ENCODE assay signal across 11 cellular contexts in the genomic region with DNA sequence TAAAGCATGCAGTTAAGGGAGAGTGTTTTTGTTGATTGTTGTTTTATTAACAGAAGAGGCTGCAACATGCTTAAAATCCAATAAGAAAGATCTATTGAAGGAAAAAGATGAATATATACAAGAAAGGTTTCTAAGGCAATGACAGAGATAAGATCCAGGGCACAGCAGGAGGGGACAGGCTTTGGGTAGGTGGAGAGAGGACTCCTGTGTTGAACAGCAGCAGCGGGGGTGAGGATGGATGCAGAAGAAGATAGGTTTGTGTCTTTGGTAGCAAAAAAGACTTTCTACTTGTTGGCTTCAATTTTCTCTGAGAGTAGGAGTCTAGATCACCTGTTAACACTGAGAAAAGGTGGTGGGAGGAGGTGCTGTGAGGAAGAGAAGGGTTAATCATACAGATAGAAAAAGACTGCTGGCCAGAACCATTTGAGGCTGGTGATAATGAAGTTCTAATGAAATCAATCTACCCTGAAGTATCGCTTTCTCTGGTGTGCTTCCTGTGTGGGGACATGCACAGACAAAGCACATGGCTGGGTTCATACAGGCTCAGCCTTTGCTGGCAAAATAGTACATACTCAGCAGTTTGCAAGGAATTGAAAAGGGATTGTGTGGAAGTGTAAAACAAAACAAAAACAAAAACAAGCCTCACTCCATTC. TPM values are rescaled to one million over a fixed set of nuclear protein-coding genes. Genes with fewer than 3 reads are reported as not detected.
DNase-seq lines count a peak whose midpoint lies in the region; ATAC-seq, FAIRE-seq and TF ChIP-seq lines count a peak whose summit lies in the region.
"Had no signal": no experiment of that assay in that cellular context is flagged by ENCODE, and none has a peak within 500 bp of the region (broad histone marks: within the 10 kb centered on the region; RNA-seq: fewer than 3 reads in every experiment).

No MANE protein-coding gene starts in this region.

- H3K18ac ChIP-seq in IMR-90 (ENCODE audit: low read depth, low read length) = peak overlapping the region; percentile 58; the same call in 1 of the 2 replicates

- no peak overlapping the region for H2BK15ac ChIP-seq in IMR-90 (ENCODE audit: low read depth, low read length)

- no peak overlapping the region for H2BK120ac ChIP-seq in IMR-90 (ENCODE audit: low read depth, low read length)

- TF ChIP-seq POLR2A in IMR-90 (IDR thresholded peaks at IDR 0.05; ENCODE audit: low read depth, low read length) (no peak), HepG2 (IDR thresholded peaks at IDR 0.05; ENCODE audit: insufficient read depth in 1 of 2, low read depth in 2 of 2, low read length in 2 of 2) (no peak)

- H3K27me3 Mint-ChIP-seq in GM23338 (ENCODE audit: insufficient read depth, low read depth, poor library complexity) = peaks cover 1% of the 10 kb centered on the region

- no peak overlapping the region for H3K9ac ChIP-seq in IMR-90 (ENCODE audit: low read depth, low read length)
- no peak overlapping the region for H3K9ac ChIP-seq in HepG2 (ENCODE audit: insufficient read depth, low read depth, low read length)
- no peak overlapping the region for H3K9ac ChIP-seq in Karpas-422 (ENCODE audit: low read length)

- no peak for DNase-seq in GM23338 (ENCODE audit: low spot score)
- no peak for DNase-seq in IMR-90
- no peak for DNase-seq in HepG2 (ENCODE audit: low spot score)
- no peak for DNase-seq in Karpas-422
- DNase-seq in NCI-H1092 (lab: John Stamatoyannopoulos, UW) = no peak
- DNase-seq in effector CD8-positive, alpha-beta T cell (lab: John Stamatoyannopoulos, UW) = no peak
- DNase-seq in inferior parietal cortex (ENCODE audit: extremely low spot score) = no peak
- DNase-seq: activated effector memory CD4-positive, alpha-beta T cell treated with anti-CD3 and anti-CD28 coated beads, Interleukin-2, amount 50 U/mL, for 16 hours; heart left ventricle; NCI-H774 had no signal

- H2BK20ac ChIP-seq in IMR-90 (ENCODE audit: low read depth, low read length) = no peak overlapping the region

- H3K4me2 ChIP-seq in GM23338 (no peak overlapping the region), IMR-90 (ENCODE audit: low read depth, low read length) (no peak overlapping the region), HepG2 (ENCODE audit: low read depth, low read length) (no peak overlapping the region), Karpas-422 (ENCODE audit: low read depth, low read length, poor library complexity, severe bottlenecking) (no peak overlapping the region)

- H3K27ac Mint-ChIP-seq in GM23338 = peak overlapping the region; percentile 72

- ATAC-seq in GM18870 (IDR thresholded peaks at IDR 0.05; ENCODE audit: unreplicated experiment) = peak; percentile 91
- ATAC-seq in GM23338 = no peak
- 0 out of 2 replicates have a peak, but pooled peaks have one; percentile 16 for ATAC-seq in IMR-90 (ENCODE audit: low read depth)
- no peak for ATAC-seq in HepG2

- no peaks in the 10 kb centered on the region for H3K27me3 ChIP-seq in GM23338 (ENCODE audit: insufficient read depth)
- H3K27me3 ChIP-seq in IMR-90 (ENCODE audit: control insufficient read depth, insufficient read depth, low read length) = no peaks in the 10 kb centered on the region
- H3K27me3 ChIP-seq in HepG2 (ENCODE audit: control insufficient read depth in 1 of 2, insufficient read depth in 2 of 2, low read length in 2 of 2) = no peaks in the 10 kb centered on the region
- H3K27me3 ChIP-seq in Karpas-422 (ENCODE audit: low read length) = no peaks in the 10 kb centered on the region
- H3K27me3 ChIP-seq: heart left ventricle had no signal

- peaks cover 57 to 78% of the 10 kb centered on the region in 2 experiments for H3K79me1 ChIP-seq in IMR-90 (ENCODE audit: low read depth in 1 of 2, low read length in 2 of 2)

- FAIRE-seq in HepG2 (lab: Jason Lieb, UNC) = no peak

- peaks cover 34% of the 10 kb centered on the region for H3K79me2 ChIP-seq in GM23338 (replicated peaks; ENCODE audit: insufficient read depth)
- no peaks in the 10 kb centered on the region for H3K79me2 ChIP-seq in HepG2 (ENCODE audit: insufficient read depth, low read length)
- H3K79me2 ChIP-seq in Karpas-422 (ENCODE audit: low read length) = no peaks in the 10 kb centered on the region

- WGBS in IMR-90 (ENCODE audit: extremely low coverage in 2 of 2, insufficient read length in 1 of 2), 2 experiments = no CpG with 5 or more reads among the region's 2 CpGs
- 99% methylated on average over 2 of the region's 2 CpGs for WGBS in HepG2 (ENCODE audit: low lambda C conversion rate)

- no TSS peak for BruUV-seq in IMR-90 (replicated peaks; lab: Mats Ljungman, UMichigan)
- no TSS peak for BruUV-seq in HepG2 (replicated peaks; lab: Mats Ljungman, UMichigan)

- no peaks in the 10 kb centered on the region for H3F3A ChIP-seq in GM23338 (replicated peaks; ENCODE audit: low read depth)

- H3K14ac ChIP-seq in IMR-90 (replicated peaks; ENCODE audit: low read depth, low read length) = no peak overlapping the region; the same call in 1 of the 2 replicates

- no peaks in the 10 kb centered on the region for H3K36me3 Mint-ChIP-seq in GM23338 (ENCODE audit: low read depth)

- intact Hi-C loops in IMR-90 (cut with micrococcal nuclease) (no loop called here), HepG2 (cut with micrococcal nuclease; ENCODE audit: unreplicated experiment) (no loop called here)

- H4K20me1 ChIP-seq in GM23338 (replicated peaks; ENCODE audit: insufficient read depth) = 0 out of 2 replicates have a peak, but pooled peaks cover 7% of the 10 kb centered on the region
- peaks cover 14% of the 10 kb centered on the region for H4K20me1 ChIP-seq in IMR-90 (ENCODE audit: insufficient read depth, low read length)
- H4K20me1 ChIP-seq in HepG2 (ENCODE audit: insufficient read depth, low read length) = no peaks in the 10 kb centered on the region
- H4K20me1 ChIP-seq in Karpas-422 (ENCODE audit: insufficient read depth, low read depth, low read length) = no peaks in the 10 kb centered on the region

- H3K9me1 ChIP-seq in IMR-90 (ENCODE audit: insufficient read depth, low read length) = peaks cover 11% of the 10 kb centered on the region

- H2AFZ ChIP-seq in GM23338 = no peak overlapping the region
- no peak overlapping the region for H2AFZ ChIP-seq in IMR-90 (replicated peaks; ENCODE audit: low read length, poor library complexity)
- H2AFZ ChIP-seq in HepG2 (ENCODE audit: low read length) = no peak overlapping the region
- H2AFZ ChIP-seq in Karpas-422 (ENCODE audit: low read length) = no peak overlapping the region

- peak overlapping the region; percentile 9 for H2BK5ac ChIP-seq in IMR-90 (ENCODE audit: low read depth, low read length, poor library complexity, severe bottlenecking)

- no peak overlapping the region for H3K4me3 ChIP-seq in GM23338
- no peak overlapping the region for H3K4me3 ChIP-seq in IMR-90 (ENCODE audit: insufficient read depth, low read depth, low read length)
- H3K4me3 ChIP-seq in HepG2 (replicated peaks in 1 of 3; ENCODE audit: insufficient read depth in 1 of 3, low read depth in 2 of 3, low read length in 3 of 3) = no peak overlapping the region
- no peak overlapping the region for H3K4me3 ChIP-seq in Karpas-422 (ENCODE audit: low read length)
- H3K4me3 ChIP-seq: heart left ventricle had no signal

- H3K27ac ChIP-seq in GM23338 (ENCODE audit: low read depth) (peak overlapping the region; percentile 43; the same call in 1 of the 2 replicates), IMR-90 (ENCODE audit: insufficient read depth, low read length) (no peak overlapping the region; the same call in 1 of the 2 replicates), HepG2 (ENCODE audit: extremely low read length, insufficient read depth, low read length) (no peak overlapping the region), Karpas-422 (ENCODE audit: low read length) (no peak overlapping the region)

- H2AK5ac ChIP-seq in IMR-90 (ENCODE audit: low read depth, low read length) = no peak overlapping the region

- POLR2A ChIA-PET in IMR-90 (lab: Charles Lee; ENCODE audit: unreplicated experiment) = no interaction called here
- POLR2A ChIA-PET in HepG2 (lab: Yijun Ruan, JAX) = no interaction called here

- TF ChIP-seq CTCF in GM23338 (conservative IDR thresholded peaks at IDR 0.05; ENCODE audit: low read depth in 2 of 2) = no peak
- no peak for TF ChIP-seq CTCF in IMR-90 (conservative IDR thresholded peaks at IDR 0.05; ENCODE audit: low read depth, low read length)
- no peak for TF ChIP-seq CTCF in HepG2 (CRISPR knock-in tag; IDR thresholded peaks at IDR 0.05)

- H3K4me1 ChIP-seq in GM23338 (ENCODE audit: insufficient read depth) = peaks cover 28% of the 10 kb centered on the region
- peaks cover 10% of the 10 kb centered on the region for H3K4me1 ChIP-seq in IMR-90 (ENCODE audit: control insufficient read depth, insufficient read depth, low read length)
- H3K4me1 ChIP-seq in HepG2 (ENCODE audit: insufficient read depth, low read length) = peaks cover 29% of the 10 kb centered on the region
- H3K4me1 ChIP-seq in Karpas-422 (ENCODE audit: low read length) = no peaks in the 10 kb centered on the region

- peak overlapping the region; percentile 6; the same call in 1 of the 2 replicates for H3K23ac ChIP-seq in IMR-90 (ENCODE audit: low read depth, low read length)

- H3K9me3 Mint-ChIP-seq in GM23338 = no peaks in the 10 kb centered on the region; the same call in 2 of the 3 replicates

- TF ChIP-seq RAD21 in IMR-90 (IDR thresholded peaks at IDR 0.05; ENCODE audit: low read length) = no peak
- no peak for TF ChIP-seq RAD21 in HepG2 (CRISPR knock-in tag; IDR thresholded peaks at IDR 0.05)

- dilution Hi-C loops in IMR-90 (cut with HindIII; ENCODE audit: low sequenced_read_pairs, unreplicated experiment) = no loop called here

- H3K36me3 ChIP-seq in GM23338 (ENCODE audit: insufficient read depth) (no peaks in the 10 kb centered on the region), IMR-90 (ENCODE audit: control insufficient read depth, insufficient read depth, low read length) (peaks cover 4% of the 10 kb centered on the region), HepG2 (replicated peaks in 1 of 2; ENCODE audit: control insufficient read depth in 1 of 2, insufficient read depth in 2 of 2, low read length in 2 of 2) (no peaks in the 10 kb centered on the region; a peak in 1 of 5 replicates), Karpas-422 (ENCODE audit: insufficient read depth, low read length) (no peaks in the 10 kb centered on the region)
- H3K36me3 ChIP-seq: heart left ventricle had no signal

- H4K91ac ChIP-seq in IMR-90 (ENCODE audit: insufficient read depth, low read depth, low read length) = no peak overlapping the region

- in situ Hi-C loops in IMR-90 (cut with MboI; ENCODE audit: low sequenced_read_pairs) = no loop called here
- in situ Hi-C loops in HepG2 (cut with HindIII; ENCODE audit: extremely low pct_ligation_motif_present, low pct_unique_long_range_greater_than_20kb) = no loop called here

- H3K9me3 ChIP-seq in IMR-90 (ENCODE audit: control insufficient read depth, insufficient read depth, low read length) (no peaks in the 10 kb centered on the region), HepG2 (ENCODE audit: low read length) (no peaks in the 10 kb centered on the region), Karpas-422 (ENCODE audit: low read length) (no peaks in the 10 kb centered on the region)
- H3K9me3 ChIP-seq: heart left ventricle had no signal

- TF ChIP-seq EP300 in HepG2 (IDR thresholded peaks at IDR 0.05; ENCODE audit: low read depth in 2 of 2, low read length in 2 of 2) (no peak), HepG2 (CRISPR knock-in tag; IDR thresholded peaks at IDR 0.05; ENCODE audit: borderline replicate concordance) (no peak)

- H2AK9ac ChIP-seq in IMR-90 (replicated peaks; ENCODE audit: low read depth, low read length, poor library complexity) = no peak overlapping the region

- peak overlapping the region; percentile 74 for H4K5ac ChIP-seq in IMR-90 (ENCODE audit: low read depth, low read length)

- no peak overlapping the region for H3K56ac ChIP-seq in IMR-90 (ENCODE audit: extremely low read depth, insufficient read depth, low read length)

- H3K9me2 ChIP-seq in GM23338 (ENCODE audit: insufficient read depth) = no peaks in the 10 kb centered on the region
- no peaks in the 10 kb centered on the region for H3K9me2 ChIP-seq in Karpas-422 (replicated peaks; ENCODE audit: insufficient read depth, low read length)

- CTCF ChIA-PET in IMR-90 (lab: Yijun Ruan, JAX) = no interaction called here
- CTCF ChIA-PET in HepG2 (lab: Yijun Ruan, JAX; ENCODE audit: low intra/inter-chr PET ratio, low total read pairs) = no interaction called here

- H3K4me3 Mint-ChIP-seq in GM23338 = no peak overlapping the region

- peaks cover 38% of the 10 kb centered on the region for H3K4me1 Mint-ChIP-seq in GM23338

- no peak overlapping the region for H3K4ac ChIP-seq in IMR-90 (ENCODE audit: low read depth, low read length)

- H4K8ac ChIP-seq in IMR-90 (ENCODE audit: low read depth in 2 of 2, low read length in 2 of 2) = no peak overlapping the region

RNA-seq across cellular contexts. Expression of a gene that starts 17.2 kb away (rescaled TPM):
- 159 and 188 TPM in 2 replicates for total RNA-seq in GM23338 (2014; rRNA removed; shearing (Covaris generic))
- polyA plus RNA-seq in GM23338 (2016; fragmentation: Nextera tagmentation; extraction: Ambion mirVana) (59.6 and 88.7 TPM in 2 replicates), IMR-90 (2012; rRNA removed) (80.7 and 97.7 TPM in 2 replicates), HepG2 (2011; rRNA removed) (64.4 and 77.2 TPM in 2 replicates)
- total RNA-seq in IMR-90 (2012; rRNA removed) (452 and 544 TPM in 2 replicates), HepG2 (2016; rRNA removed; fragmentation: Illumina TruSeq; extraction: Trizol) (61.7 and 89.0 TPM in 2 replicates)
- polyA plus RNA-seq in IMR-90 (2012; cell fraction: cytosol; rRNA removed) = 12.6 and 26.5 TPM in 2 replicates
- polyA plus RNA-seq in IMR-90 (2012; cell fraction: nucleus; rRNA removed; ENCODE audit: low replicate concordance) = 183 and 380 TPM in 2 replicates
- 6.5 and 7.8 TPM in 2 replicates for total RNA-seq in HepG2 (2016; cell fraction: cytosol; rRNA removed; fragmentation: Illumina TruSeq; extraction: Trizol; ENCODE audit: low read depth)
- total RNA-seq in HepG2 (2016; cell fraction: insoluble cytoplasmic fraction; rRNA removed; fragmentation: Illumina TruSeq; extraction: Trizol) = 56.6 and 87.8 TPM in 2 replicates
- total RNA-seq in HepG2 (2016; cell fraction: membrane; rRNA removed; fragmentation: Illumina TruSeq; extraction: Trizol) = 14.8 and 16.7 TPM in 2 replicates
- total RNA-seq in HepG2 (2016; cell fraction: nucleus; rRNA removed; fragmentation: Illumina TruSeq; extraction: Trizol) = 273 and 289 TPM in 2 replicates
- polyA plus RNA-seq in HepG2 (2011; cell fraction: cytosol; rRNA removed) = 23.8 and 26.1 TPM in 2 replicates
- 197 and 231 TPM in 2 replicates for polyA plus RNA-seq in HepG2 (2011; cell fraction: nucleus; rRNA removed)
- polyA plus RNA-seq in HepG2 (2012) = 75.4 and 77.7 TPM in 2 replicates
- polyA plus RNA-seq in HepG2 (2016; cell fraction: cytosol; fragmentation: Illumina TruSeq; extraction: Trizol; ENCODE audit: low read depth) = 2.7 and 2.9 TPM in 2 replicates
- polyA plus RNA-seq in HepG2 (2016; cell fraction: insoluble cytoplasmic fraction; fragmentation: Illumina TruSeq; extraction: Trizol; ENCODE audit: low read depth) = 38.0 and 39.9 TPM in 2 replicates
- polyA plus RNA-seq in HepG2 (2016; cell fraction: membrane; fragmentation: Illumina TruSeq; extraction: Trizol; ENCODE audit: low read depth) = 5.4 and 7.5 TPM in 2 replicates
- 155 and 164 TPM in 2 replicates for polyA plus RNA-seq in HepG2 (2016; cell fraction: nucleus; fragmentation: Illumina TruSeq; extraction: Trizol; ENCODE audit: insufficient read depth, low read depth)
- 62.4 and 124 TPM in 2 replicates for polyA minus RNA-seq in HepG2 (2011; rRNA and poly(A)+ RNA removed; ENCODE audit: low replicate concordance)
- polyA minus RNA-seq in HepG2 (2011; cell fraction: cytosol; rRNA and poly(A)+ RNA removed) = 53.9 and 66.4 TPM in 2 replicates
- polyA minus RNA-seq in HepG2 (2011; cell fraction: nucleus; rRNA and poly(A)+ RNA removed) = 948 and 1,173 TPM in 2 replicates
- total RNA-seq in Karpas-422 (2014; rRNA removed; shearing (Covaris generic); ENCODE audit: low replicate concordance) = 122 and 241 TPM in 2 replicates

Comparison
In these comparisons a context has a peak if more than half of its experiments do, and no peak if none do; other contexts are left out.
1. ATAC-seq: peak in GM18870 (single experiment) and IMR-90 (single experiment); none in GM23338 (single experiment) and HepG2 (single experiment).